In the genomic region with DNA sequence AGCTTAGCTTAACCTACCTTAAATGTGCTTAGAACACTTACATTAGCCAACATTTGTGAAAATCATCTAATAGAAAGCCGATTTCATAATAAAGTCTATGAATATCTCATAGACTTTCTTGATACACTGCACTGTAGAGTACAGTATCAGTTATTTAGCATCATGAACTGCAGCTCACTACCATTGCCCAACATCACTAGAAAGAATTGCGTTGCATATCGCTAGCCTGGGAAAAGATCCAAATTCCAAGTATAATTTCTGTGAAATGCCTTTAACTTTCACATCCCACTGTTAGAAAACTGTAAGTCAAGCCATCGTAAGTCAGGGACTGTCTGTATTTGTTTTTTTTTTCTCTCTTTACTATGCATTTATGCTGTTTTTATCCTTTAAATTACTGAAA, we compare ENCODE assay signal across 17 cellular contexts.
"Had no signal": no experiment of that assay in that cellular context is flagged by ENCODE, and none has a peak within 500 bp of the region (broad histone marks: within the 10 kb centered on the region; RNA-seq: fewer than 3 reads in every experiment).

No MANE protein-coding gene starts in this region.

- DNase-seq: activated CD4-positive, alpha-beta T cell treated with anti-CD3 and anti-CD28 coated beads, Interleukin-2, amount 50 U/mL, for 4 hours; activated CD4-positive, CD25-positive, alpha-beta regulatory T cell treated with anti-CD3 and anti-CD28 coated beads, Interleukin-2, amount 50 U/mL, for 72 hours; activated CD8-positive, alpha-beta memory T cell treated with anti-CD3 and anti-CD28 coated beads, Interleukin-2, amount 10 ng/mL, durations not matched to agents 7 days and 5 days; activated effector memory CD4-positive, alpha-beta T cell treated with anti-CD3 and anti-CD28 coated beads, Interleukin-2, amount 50 U/mL, for 16 hours; activated T-cell treated with anti-CD3 and anti-CD28 coated beads, Interleukin-2, amount 50 U/mL, for 24 hours; aorta; central memory CD4-positive, alpha-beta T cell; cortex of kidney; foreskin fibroblast; mammary epithelial cell; stimulated activated CD4-positive, alpha-beta T cell treated with anti-CD3 and anti-CD28 coated beads, Interleukin-12 subunit alpha, Interleukin-12 subunit beta, amount 100 ng/mL, for 4 hours; stimulated activated naive CD4-positive, alpha-beta T cell treated with Interleukin-2 at 50 U/mL for 16 hours; upper lobe of left lung had no signal

- FAIRE-seq: islet of Langerhans had no signal

- H3K4me1 ChIP-seq: suprapubic skin, upper lobe of left lung had no signal

- H3K27me3 ChIP-seq: suprapubic skin, upper lobe of left lung had no signal

- H3K27ac ChIP-seq: suprapubic skin, upper lobe of left lung had no signal

- ATAC-seq: activated CD8-positive, alpha-beta memory T cell treated with anti-CD3 and anti-CD28 coated beads, Interleukin-2, amount 10 ng/mL, durations not matched to agents 7 days and 5 days; left lobe of liver; natural killer cell treated with Interleukin-12 subunit alpha and Interleukin-12 subunit beta and Interleukin-15 and Interleukin-18, amount 100 ng/mL, for 72 hours had no signal

- H3K9me3 ChIP-seq: suprapubic skin, upper lobe of left lung had no signal

- H3K4me3 ChIP-seq: suprapubic skin, upper lobe of left lung had no signal

- H3K36me3 ChIP-seq: suprapubic skin, upper lobe of left lung had no signal
